In the genomic region with DNA sequence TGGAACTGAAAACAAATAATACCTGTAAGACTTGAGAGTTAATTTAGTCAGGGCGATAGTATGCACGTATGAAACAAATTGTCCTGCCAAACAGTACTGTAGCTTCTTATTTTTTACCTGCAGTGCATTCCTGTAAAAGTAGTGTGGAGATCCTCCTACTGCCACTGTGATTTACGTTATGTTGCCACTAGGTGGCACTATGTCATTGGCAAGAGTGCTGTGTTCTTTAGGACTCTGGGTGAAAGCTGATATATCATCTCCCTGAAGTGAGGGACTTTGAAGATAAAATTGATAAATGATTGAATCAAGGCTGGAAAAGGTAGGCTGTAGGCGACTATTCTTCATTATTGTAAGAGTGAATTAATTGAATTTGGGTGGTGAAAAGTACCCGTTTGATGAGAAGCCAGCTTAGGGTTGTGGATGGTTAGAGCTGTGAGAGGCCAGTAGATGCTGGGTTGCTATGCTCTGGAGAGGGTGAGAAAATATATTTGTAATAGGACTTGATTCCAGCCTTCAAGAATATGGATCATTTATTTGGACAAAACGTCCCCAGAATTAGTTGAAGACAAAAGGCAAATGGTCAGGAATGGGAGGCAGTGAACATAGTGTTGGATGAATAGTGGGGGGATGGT, we compare ENCODE assay signal across 8 cellular contexts. TPM values are rescaled to one million over a fixed set of nuclear protein-coding genes. Genes with fewer than 3 reads are reported as not detected.
DNase-seq lines count a peak whose midpoint lies in the region; ATAC-seq and TF ChIP-seq lines count a peak whose summit lies in the region.
"Not testable (repeated sequence)": the region's sequence is repeated elsewhere in the genome, so short reads cannot be mapped to it uniquely, and the experiment has no call there.

No MANE protein-coding gene starts in this region.

- TF ChIP-seq EP300 in transverse colon (IDR thresholded peaks at IDR 0.05; ENCODE audit: low read depth): not testable (repeated sequence)

- not testable (repeated sequence) for H3K9me3 ChIP-seq in adrenal gland (replicated peaks in 1 of 3); transverse colon

- H3K4me1 Mint-ChIP-seq in activated CD4-positive, alpha-beta T cell treated with anti-CD3 and anti-CD28 coated beads, Interleukin-2, amount 10 ng/mL, durations not matched to agents 24 days and 14 days; progenitor cell of endocrine pancreas (ENCODE audit: low read depth): not testable (repeated sequence)

- H3K27me3 Mint-ChIP-seq in activated CD4-positive, alpha-beta T cell treated with anti-CD3 and anti-CD28 coated beads, Interleukin-2, amount 10 ng/mL, durations not matched to agents 24 days and 14 days; progenitor cell of endocrine pancreas: not testable (repeated sequence)

- intact Hi-C loops in activated CD4-positive, alpha-beta T cell treated with anti-CD3 and anti-CD28 coated beads, Interleukin-2, amount 10 ng/mL, durations not matched to agents 24 days and 14 days (cut with micrococcal nuclease); adrenal gland (cut with DNase I); Right ventricle myocardium superior (cut with DNase I); transverse colon (cut with DNase I; ENCODE audit: low total_unique reads): not testable (repeated sequence)

- DNase-seq in activated CD4-positive, alpha-beta T cell treated with anti-CD3 and anti-CD28 coated beads, Interleukin-2, amount 10 ng/mL, durations not matched to agents 24 days and 14 days: peak; percentile 85
- DNase-seq in adrenal gland (peak; percentile 13 to 81 (median 37)), transverse colon (peak; percentile 28)
- not testable (repeated sequence) for DNase-seq in Right ventricle myocardium superior; progenitor cell of endocrine pancreas (ENCODE audit: low spot score, unreplicated experiment)

- H3K4me3 ChIP-seq in adrenal gland, transverse colon: not testable (repeated sequence)

- H3K36me3 ChIP-seq in adrenal gland (replicated peaks in 1 of 2); transverse colon: not testable (repeated sequence)

- H3K36me3 Mint-ChIP-seq in activated CD4-positive, alpha-beta T cell treated with anti-CD3 and anti-CD28 coated beads, Interleukin-2, amount 10 ng/mL, durations not matched to agents 24 days and 14 days (ENCODE audit: low read depth); progenitor cell of endocrine pancreas (ENCODE audit: insufficient read depth): not testable (repeated sequence)

- TF ChIP-seq POLR2A in adrenal gland (IDR thresholded peaks at IDR 0.05); transverse colon (IDR thresholded peaks at IDR 0.05): not testable (repeated sequence)

- ATAC-seq in GM18498 (IDR thresholded peaks at IDR 0.05; ENCODE audit: unreplicated experiment) (peak; percentile 92), GM21576 (IDR thresholded peaks at IDR 0.05; ENCODE audit: unreplicated experiment) (peak; percentile 82), HG03354 (IDR thresholded peaks at IDR 0.05; ENCODE audit: poor library complexity, severe bottlenecking, unreplicated experiment) (peak; percentile 98), Right ventricle myocardium superior (ENCODE audit: poor library complexity) (peak; percentile 91)

- not testable (repeated sequence) for H3K27ac ChIP-seq in adrenal gland, transverse colon

- H3K4me3 Mint-ChIP-seq in activated CD4-positive, alpha-beta T cell treated with anti-CD3 and anti-CD28 coated beads, Interleukin-2, amount 10 ng/mL, durations not matched to agents 24 days and 14 days; progenitor cell of endocrine pancreas (ENCODE audit: low read depth): not testable (repeated sequence)

- TF ChIP-seq CTCF in adrenal gland (IDR thresholded peaks at IDR 0.05) (peak in 1 of 6 experiments; percentile 32), progenitor cell of endocrine pancreas (IDR thresholded peaks at IDR 0.05; ENCODE audit: unreplicated experiment) (peak; percentile 46), transverse colon (IDR thresholded peaks at IDR 0.05) (peak in 3 of 5 experiments; percentile 17 to 26 (median 26))

- H3K4me1 ChIP-seq in adrenal gland (replicated peaks in 1 of 2); transverse colon: not testable (repeated sequence)

- WGBS in adrenal gland, 4 donors: 0% methylated on average over 1 to 2 of the region's 6 CpGs
- 0% methylated on average over 1 to 2 of the region's 6 CpGs for WGBS in transverse colon (ENCODE audit: low coverage in 1 of 2), 2 donors

- not testable (repeated sequence) for H3K27me3 ChIP-seq in adrenal gland, transverse colon

- H3K9me3 Mint-ChIP-seq in activated CD4-positive, alpha-beta T cell treated with anti-CD3 and anti-CD28 coated beads, Interleukin-2, amount 10 ng/mL, durations not matched to agents 24 days and 14 days; progenitor cell of endocrine pancreas (ENCODE audit: low read depth): not testable (repeated sequence)

- not testable (repeated sequence) for H3K27ac Mint-ChIP-seq in activated CD4-positive, alpha-beta T cell treated with anti-CD3 and anti-CD28 coated beads, Interleukin-2, amount 10 ng/mL, durations not matched to agents 24 days and 14 days; progenitor cell of endocrine pancreas

- in situ Hi-C loops in transverse colon (cut with MboI; ENCODE audit: low pct_ligation_motif_present in 1 of 4, low pct_unique_long_range_greater_than_20kb in 1 of 4, low sequenced_read_pairs in 3 of 4): not testable (repeated sequence)

RNA-seq across cellular contexts. Expression of gene GOLGA6L10, which starts 16.5 kb away (rescaled TPM):
- total RNA-seq in activated CD4-positive, alpha-beta T cell treated with anti-CD3 and anti-CD28 coated beads, Interleukin-2, amount 10 ng/mL, durations not matched to agents 24 days and 14 days: 0.76 and 0.96 TPM in 2 replicates
- total RNA-seq in adrenal gland (1 to 10 TPM in 3 of 8 donors, under 1 TPM in 5; 0.14 to 4.4 (median 0.72) TPM), Right ventricle myocardium superior (0.11 TPM), progenitor cell of endocrine pancreas (8.7 and 9.5 TPM in 2 replicates), transverse colon (10 to 100 TPM in 1 of 4 donors, 1 to 10 TPM in 2, not detected in 1; 1.2 to 17.1 (median 1.3) TPM)
- polyA plus RNA-seq in adrenal gland: 1 to 10 TPM in 2 of 3 donors, under 1 TPM in 1; 0.79 to 4.0 (median 3.8) TPM
